ENCODE assay signal across 25 cellular contexts in genomic region chr2:41856946-41857345, GRCh38.
"Had no signal": no experiment of that assay in that cellular context is flagged by ENCODE, and none has a peak within 500 bp of the region (broad histone marks: within the 10 kb centered on the region; RNA-seq: fewer than 3 reads in every experiment).

No MANE protein-coding gene starts in this region.

- FAIRE-seq: islet of Langerhans, kidney, small intestine had no signal

- H3K27me3 ChIP-seq: ovary, right atrium auricular region, sigmoid colon, suprapubic skin, tibial artery, uterus had no signal

- H3K4me1 ChIP-seq: lower lobe of right lung, right atrium auricular region, sigmoid colon, suprapubic skin, tibial artery, uterus had no signal

- H3K4me3 Mint-ChIP-seq: immature natural killer cell; natural killer cell; stimulated activated effector memory CD8-positive, alpha-beta T cell treated with anti-CD3 and anti-CD28 coated beads, Interleukin-12 subunit alpha, Interleukin-12 subunit beta, amount 100 ng/mL, for 72 hours; stimulated activated naive CD8-positive, alpha-beta T cell treated with anti-CD3 and anti-CD28 coated beads, Interleukin-15, Interleukin-2, amounts not matched to agents 100 ng/mL and 50 ng/mL, for 24 hours had no signal

- ATAC-seq: heart left ventricle; left ventricle myocardium superior; lower lobe of right lung; natural killer cell; stimulated activated effector memory CD8-positive, alpha-beta T cell treated with anti-CD3 and anti-CD28 coated beads, Interleukin-12 subunit alpha, Interleukin-12 subunit beta, amount 100 ng/mL, for 72 hours had no signal

- H3K36me3 ChIP-seq: heart left ventricle, lower lobe of right lung, ovary, right atrium auricular region, sigmoid colon, spleen, suprapubic skin, thoracic aorta, tibial artery, uterus had no signal

- H3K27ac Mint-ChIP-seq: immature natural killer cell; natural killer cell; progenitor cell of endocrine pancreas; stimulated activated effector memory CD8-positive, alpha-beta T cell treated with anti-CD3 and anti-CD28 coated beads, Interleukin-12 subunit alpha, Interleukin-12 subunit beta, amount 100 ng/mL, for 72 hours; stimulated activated naive CD8-positive, alpha-beta T cell treated with anti-CD3 and anti-CD28 coated beads, Interleukin-15, Interleukin-2, amounts not matched to agents 100 ng/mL and 50 ng/mL, for 24 hours had no signal

- H3K27ac ChIP-seq: heart left ventricle, lower lobe of right lung, ovary, right atrium auricular region, sigmoid colon, spleen, suprapubic skin, thoracic aorta, tibial artery, uterus had no signal

- H3K9me3 Mint-ChIP-seq: immature natural killer cell; natural killer cell; stimulated activated effector memory CD8-positive, alpha-beta T cell treated with anti-CD3 and anti-CD28 coated beads, Interleukin-12 subunit alpha, Interleukin-12 subunit beta, amount 100 ng/mL, for 72 hours; stimulated activated naive CD8-positive, alpha-beta T cell treated with anti-CD3 and anti-CD28 coated beads, Interleukin-15, Interleukin-2, amounts not matched to agents 100 ng/mL and 50 ng/mL, for 24 hours had no signal

- DNase-seq: heart left ventricle; hypothalamus; immature natural killer cell; kidney; left ventricle myocardium superior; lower lobe of right lung; mammary epithelial cell; mesenchymal stem cell; natural killer cell; ovary; sigmoid colon; small intestine; spleen; stimulated activated CD4-positive, alpha-beta T cell treated with anti-CD3 and anti-CD28 coated beads, Interleukin-4, amount 100 ng/mL, for 24 hours; stimulated activated naive CD4-positive, alpha-beta T cell; tibial artery; trophoblast cell; uterus had no signal

- H3K4me3 ChIP-seq: heart left ventricle, lower lobe of right lung, ovary, right atrium auricular region, sigmoid colon, spleen, suprapubic skin, thoracic aorta, tibial artery, uterus had no signal

- H3K36me3 Mint-ChIP-seq: immature natural killer cell; natural killer cell; stimulated activated effector memory CD8-positive, alpha-beta T cell treated with anti-CD3 and anti-CD28 coated beads, Interleukin-12 subunit alpha, Interleukin-12 subunit beta, amount 100 ng/mL, for 72 hours had no signal

- H3K9me3 ChIP-seq: heart left ventricle, lower lobe of right lung, ovary, right atrium auricular region, sigmoid colon, spleen, suprapubic skin, thoracic aorta, tibial artery, uterus had no signal

- H3K27me3 Mint-ChIP-seq: progenitor cell of endocrine pancreas had no signal

- H3K4me1 Mint-ChIP-seq: immature natural killer cell; natural killer cell; stimulated activated effector memory CD8-positive, alpha-beta T cell treated with anti-CD3 and anti-CD28 coated beads, Interleukin-12 subunit alpha, Interleukin-12 subunit beta, amount 100 ng/mL, for 72 hours had no signal
